ENCODE assay signal across 8 cellular contexts in the genomic region with DNA sequence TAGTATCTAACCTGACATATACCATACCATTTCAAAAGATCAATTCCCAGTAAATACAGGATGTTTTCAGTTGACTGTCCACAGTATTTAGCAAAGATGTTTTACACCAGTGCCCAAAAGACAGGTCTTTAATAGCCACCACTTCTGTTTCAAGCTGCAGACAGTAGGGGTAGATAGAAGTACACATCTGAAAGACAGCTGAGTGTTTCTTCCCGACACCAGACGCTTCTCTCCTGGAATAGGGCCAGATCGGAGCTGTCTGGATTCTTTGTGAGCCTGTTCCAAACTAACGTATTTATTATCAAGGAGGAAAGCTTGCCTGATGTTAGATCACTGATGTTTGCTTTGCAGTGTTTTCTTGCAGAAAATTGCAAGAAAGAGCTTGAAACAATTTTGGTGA.
DNase-seq lines count a peak whose midpoint lies in the region; FAIRE-seq and TF ChIP-seq lines count a peak whose summit lies in the region.

No MANE protein-coding gene starts in this region.

- H3K36me3 Mint-ChIP-seq in endothelial cell (ENCODE audit: low read depth, unreplicated experiment) (no peaks in the 10 kb centered on the region), Calu3 (ENCODE audit: insufficient read depth, unreplicated experiment) (no peaks in the 10 kb centered on the region)

- H3K4me3 Mint-ChIP-seq in endothelial cell (ENCODE audit: unreplicated experiment) (no peak overlapping the region), Calu3 (ENCODE audit: low read depth, unreplicated experiment) (no peak overlapping the region)

- no peaks in the 10 kb centered on the region for H3K9me3 Mint-ChIP-seq in endothelial cell (ENCODE audit: unreplicated experiment)
- H3K9me3 Mint-ChIP-seq in Calu3 (ENCODE audit: low read depth, unreplicated experiment): no peaks in the 10 kb centered on the region

- H3K27me3 Mint-ChIP-seq in endothelial cell (ENCODE audit: unreplicated experiment): no peaks in the 10 kb centered on the region
- no peaks in the 10 kb centered on the region for H3K27me3 Mint-ChIP-seq in Calu3 (ENCODE audit: unreplicated experiment)

- peaks cover 21% of the 10 kb centered on the region for H3K4me1 Mint-ChIP-seq in endothelial cell (ENCODE audit: unreplicated experiment)
- H3K4me1 Mint-ChIP-seq in Calu3 (ENCODE audit: low read depth, unreplicated experiment): no peaks in the 10 kb centered on the region

- H3K27ac Mint-ChIP-seq in endothelial cell (ENCODE audit: unreplicated experiment): no peak overlapping the region
- H3K27ac Mint-ChIP-seq in Calu3 (ENCODE audit: unreplicated experiment): no peak overlapping the region

- DNase-seq in Ammon's horn (ENCODE audit: low spot score) (peak; percentile 23), NCI-H446 treated with DMSO at 0.1 percent for 48 hours (lab: John Stamatoyannopoulos, UW) (peak; percentile 43), myocyte (ENCODE audit: low read depth) (peak; percentile 81), endothelial cell (ENCODE audit: low spot score) (no peak), Calu3 (no peak), NCI-H2081 treated with DMSO at 0.1 percent for 48 hours (lab: John Stamatoyannopoulos, UW) (no peak)
- no peak for DNase-seq in activated naive CD4-positive, alpha-beta T cell treated with Interleukin-2 at 50 U/mL for 16 hours

- FAIRE-seq in endometrium (lab: Jason Lieb, UNC): peak; percentile 74

- no TSS peak for BruUV-seq in Calu3 (replicated peaks; lab: Mats Ljungman, UMichigan)

- intact Hi-C loops in Calu3 (cut with micrococcal nuclease; ENCODE audit: unreplicated experiment): no loop called here

- TF ChIP-seq CTCF in endothelial cell (IDR thresholded peaks at IDR 0.05; ENCODE audit: unreplicated experiment) (no peak), Calu3 (IDR thresholded peaks at IDR 0.05; ENCODE audit: unreplicated experiment) (no peak)

- CTCF ChIA-PET in Calu3 (lab: Charles Lee): no interaction called here

Comparison
In these comparisons a context has a peak if more than half of its experiments do, and no peak if none do; other contexts are left out.
1. DNase-seq: peak in Ammon's horn (single experiment), NCI-H446 treated with DMSO at 0.1 percent for 48 hours (single experiment) and myocyte (single experiment); none in activated naive CD4-positive, alpha-beta T cell treated with Interleukin-2 at 50 U/mL for 16 hours (single experiment), endothelial cell (single experiment), Calu3 (single experiment) and NCI-H2081 treated with DMSO at 0.1 percent for 48 hours (single experiment).